10 cellular contexts compared by ENCODE assay signal in genomic region chr16:30041841-30042240, GRCh38. TPM values are rescaled to one million over a fixed set of nuclear protein-coding genes. Genes with fewer than 3 reads are reported as not detected.
DNase-seq lines count a peak whose midpoint lies in the region; ATAC-seq, FAIRE-seq and TF ChIP-seq lines count a peak whose summit lies in the region.
"Had no signal": no experiment of that assay in that cellular context is flagged by ENCODE, and none has a peak within 500 bp of the region (broad histone marks: within the 10 kb centered on the region; RNA-seq: fewer than 3 reads in every experiment).

No MANE protein-coding gene starts in this region.

- intact Hi-C loops in activated CD8-positive, alpha-beta T cell treated with anti-CD3 and anti-CD28 coated beads for 36 hours (cut with micrococcal nuclease) = no loop called here
- intact Hi-C loops in tibial artery (cut with DNase I; ENCODE audit: low total_unique reads) = no loop called here

- no peaks in the 10 kb centered on the region for H3K4me1 ChIP-seq in tibial artery
- H3K4me1 ChIP-seq: SJCRH30 had no signal

- H3K27me3 Mint-ChIP-seq in activated CD8-positive, alpha-beta T cell treated with anti-CD3 and anti-CD28 coated beads for 36 hours = peaks cover 1% of the 10 kb centered on the region
- H3K27me3 Mint-ChIP-seq in activated CD8-positive, alpha-beta T cell treated with anti-CD3 and anti-CD28 coated beads, Interleukin-2, amount 10 ng/mL, durations not matched to agents 7 days and 5 days (ENCODE audit: low read depth) = peaks cover 13% of the 10 kb centered on the region

- H3K4me1 Mint-ChIP-seq in activated CD8-positive, alpha-beta T cell treated with anti-CD3 and anti-CD28 coated beads for 36 hours (ENCODE audit: low read depth) = no peaks in the 10 kb centered on the region
- no peaks in the 10 kb centered on the region for H3K4me1 Mint-ChIP-seq in activated CD8-positive, alpha-beta T cell treated with anti-CD3 and anti-CD28 coated beads, Interleukin-2, amount 10 ng/mL, durations not matched to agents 7 days and 5 days (ENCODE audit: low read depth)

- peak; percentile 54 for TF ChIP-seq CTCF in activated CD8-positive, alpha-beta T cell treated with anti-CD3 and anti-CD28 coated beads for 36 hours (IDR thresholded peaks at IDR 0.05)
- TF ChIP-seq CTCF in fibroblast of the aortic adventitia (IDR thresholded peaks at IDR 0.05; ENCODE audit: insufficient read depth, low read length) (peak; percentile 31), tibial artery (IDR thresholded peaks at IDR 0.05) (peak; percentile 37 to 47), GM13976 (IDR thresholded peaks at IDR 0.05; ENCODE audit: borderline replicate concordance, control extremely low read depth, extremely low read depth, insufficient read depth, missing control alignments) (no peak)

- H3K4me3 ChIP-seq in fibroblast of the aortic adventitia (ENCODE audit: low read depth, low read length) (no peak overlapping the region), tibial artery (no peak overlapping the region)
- H3K4me3 ChIP-seq: SJCRH30 had no signal

- no peak for TF ChIP-seq POLR2A in H54 (IDR thresholded peaks at IDR 0.05; ENCODE audit: low read depth, low read length)

- H3K27ac Mint-ChIP-seq in activated CD8-positive, alpha-beta T cell treated with anti-CD3 and anti-CD28 coated beads for 36 hours = no peak overlapping the region
- H3K27ac Mint-ChIP-seq in activated CD8-positive, alpha-beta T cell treated with anti-CD3 and anti-CD28 coated beads, Interleukin-2, amount 10 ng/mL, durations not matched to agents 7 days and 5 days = no peak overlapping the region
- H3K27ac Mint-ChIP-seq: naive thymus-derived CD8-positive, alpha-beta T cell had no signal

- ATAC-seq in activated CD8-positive, alpha-beta T cell treated with anti-CD3 and anti-CD28 coated beads for 36 hours = no peak
- no peak for ATAC-seq in activated CD8-positive, alpha-beta T cell treated with anti-CD3 and anti-CD28 coated beads, Interleukin-2, amount 10 ng/mL, durations not matched to agents 7 days and 5 days
- ATAC-seq in GM19463 (IDR thresholded peaks at IDR 0.05; ENCODE audit: unreplicated experiment) = no peak
- ATAC-seq: naive thymus-derived CD8-positive, alpha-beta T cell had no signal

- H3K4me3 Mint-ChIP-seq in activated CD8-positive, alpha-beta T cell treated with anti-CD3 and anti-CD28 coated beads for 36 hours = no peak overlapping the region
- no peak overlapping the region for H3K4me3 Mint-ChIP-seq in activated CD8-positive, alpha-beta T cell treated with anti-CD3 and anti-CD28 coated beads, Interleukin-2, amount 10 ng/mL, durations not matched to agents 7 days and 5 days
- H3K4me3 Mint-ChIP-seq: naive thymus-derived CD8-positive, alpha-beta T cell had no signal

- no peaks in the 10 kb centered on the region for H3K36me3 Mint-ChIP-seq in activated CD8-positive, alpha-beta T cell treated with anti-CD3 and anti-CD28 coated beads for 36 hours (ENCODE audit: low read depth)
- no peaks in the 10 kb centered on the region for H3K36me3 Mint-ChIP-seq in activated CD8-positive, alpha-beta T cell treated with anti-CD3 and anti-CD28 coated beads, Interleukin-2, amount 10 ng/mL, durations not matched to agents 7 days and 5 days (ENCODE audit: low read depth)
- H3K36me3 Mint-ChIP-seq: naive thymus-derived CD8-positive, alpha-beta T cell had no signal

- H3K9me3 ChIP-seq in tibial artery = no peaks in the 10 kb centered on the region
- H3K9me3 ChIP-seq: SJCRH30 had no signal

- no peak for FAIRE-seq in H54 (lab: Jason Lieb, UNC)

- H3K36me3 ChIP-seq in tibial artery = no peaks in the 10 kb centered on the region
- H3K36me3 ChIP-seq: SJCRH30 had no signal

- H3K27me3 ChIP-seq in tibial artery = peaks cover 0 to 32% of the 10 kb centered on the region in 2 donors
- H3K27me3 ChIP-seq: SJCRH30 had no signal

- no peak for DNase-seq in activated CD8-positive, alpha-beta T cell treated with anti-CD3 and anti-CD28 coated beads for 36 hours
- no peak for DNase-seq in activated CD8-positive, alpha-beta T cell treated with anti-CD3 and anti-CD28 coated beads, Interleukin-2, amount 10 ng/mL, durations not matched to agents 7 days and 5 days
- DNase-seq in RPMI8226 (peak; percentile 57), fibroblast of the aortic adventitia (ENCODE audit: low read depth) (peak; percentile 72), tibial artery (no peak), H54 (ENCODE audit: insufficient read length, low spot score) (no peak), GM13976 (ENCODE audit: low spot score) (no peak)

- in situ Hi-C loops in GM13976 (cut with MboI; ENCODE audit: low sequenced_read_pairs, unreplicated experiment) = no loop called here

- H3K9me3 Mint-ChIP-seq in activated CD8-positive, alpha-beta T cell treated with anti-CD3 and anti-CD28 coated beads for 36 hours = no peaks in the 10 kb centered on the region
- no peaks in the 10 kb centered on the region for H3K9me3 Mint-ChIP-seq in activated CD8-positive, alpha-beta T cell treated with anti-CD3 and anti-CD28 coated beads, Interleukin-2, amount 10 ng/mL, durations not matched to agents 7 days and 5 days (ENCODE audit: insufficient read depth)
- H3K9me3 Mint-ChIP-seq: naive thymus-derived CD8-positive, alpha-beta T cell had no signal

- H3K27ac ChIP-seq in tibial artery = no peak overlapping the region
- H3K27ac ChIP-seq: SJCRH30 had no signal

- POLR2A ChIA-PET in activated CD8-positive, alpha-beta T cell treated with anti-CD3 and anti-CD28 coated beads for 36 hours (lab: Charles Lee) = no interaction called here
- POLR2A ChIA-PET in activated CD8-positive, alpha-beta T cell treated with anti-CD3 and anti-CD28 coated beads, Interleukin-2, amount 10 ng/mL, durations not matched to agents 7 days and 5 days (lab: Charles Lee) = no interaction called here

- CTCF ChIA-PET in activated CD8-positive, alpha-beta T cell treated with anti-CD3 and anti-CD28 coated beads for 36 hours (lab: Charles Lee) = interaction anchor here (1.1 to 2.5 kb wide), 6 partner anchors 10 to 203 kb away, joined by 3 to 13 read pairs (median 4); partner anchors contain the start of genes TBX6 and TLCD3B
- CTCF ChIA-PET in activated CD8-positive, alpha-beta T cell treated with anti-CD3 and anti-CD28 coated beads, Interleukin-2, amount 10 ng/mL, durations not matched to agents 7 days and 5 days (lab: Charles Lee) = interaction anchor here (0.6 to 6.0 kb wide), 6 partner anchors 10 to 252 kb away, joined by 3 to 44 read pairs (median 7); partner anchors contain the start of genes TBX6 and TLCD3B

RNA-seq across cellular contexts. Expression of gene TLCD3B, which starts 10.8 kb away (rescaled TPM):
- 1 to 10 TPM; 3.5 to 3.6 TPM for total RNA-seq in activated CD8-positive, alpha-beta T cell treated with anti-CD3 and anti-CD28 coated beads for 36 hours
- 1 to 10 TPM; 4.6 TPM for total RNA-seq in activated CD8-positive, alpha-beta T cell treated with anti-CD3 and anti-CD28 coated beads, Interleukin-2, amount 10 ng/mL, durations not matched to agents 7 days and 5 days
- total RNA-seq in fibroblast of the aortic adventitia (ENCODE audit: low replicate concordance) = 0.18 TPM in 1 of 2 replicates, not detected in the other
- total RNA-seq: naive thymus-derived CD8-positive, alpha-beta T cell had no signal

RNA-seq across cellular contexts. Expression of gene C16orf92, which starts 18.8 kb away (rescaled TPM):
- not detected for total RNA-seq in activated CD8-positive, alpha-beta T cell treated with anti-CD3 and anti-CD28 coated beads for 36 hours
- not detected for total RNA-seq in activated CD8-positive, alpha-beta T cell treated with anti-CD3 and anti-CD28 coated beads, Interleukin-2, amount 10 ng/mL, durations not matched to agents 7 days and 5 days
- not detected in 2 replicates for total RNA-seq in fibroblast of the aortic adventitia (ENCODE audit: low replicate concordance)
- total RNA-seq: naive thymus-derived CD8-positive, alpha-beta T cell; SJCRH30 had no signal

RNA-seq across cellular contexts. Expression of gene ALDOA, which starts 23.7 kb away (rescaled TPM):
- 1,000 to 10,000 TPM; 3,042 to 3,081 TPM for total RNA-seq in activated CD8-positive, alpha-beta T cell treated with anti-CD3 and anti-CD28 coated beads for 36 hours
- total RNA-seq in activated CD8-positive, alpha-beta T cell treated with anti-CD3 and anti-CD28 coated beads, Interleukin-2, amount 10 ng/mL, durations not matched to agents 7 days and 5 days = 1,000 to 10,000 TPM; 1,738 to 1,843 TPM
- 522 and 792 TPM in 2 replicates for total RNA-seq in fibroblast of the aortic adventitia (ENCODE audit: low replicate concordance)

RNA-seq across cellular contexts. Expression of gene DOC2A, which starts 31.0 kb away (rescaled TPM):
- 1 to 10 TPM in 1 of 2 experiments, under 1 TPM in 1; 0.68 to 1.8 TPM for total RNA-seq in activated CD8-positive, alpha-beta T cell treated with anti-CD3 and anti-CD28 coated beads for 36 hours
- under 1 TPM in 1 of 2 experiments, not detected in 1; 0.34 TPM for total RNA-seq in activated CD8-positive, alpha-beta T cell treated with anti-CD3 and anti-CD28 coated beads, Interleukin-2, amount 10 ng/mL, durations not matched to agents 7 days and 5 days
- total RNA-seq in fibroblast of the aortic adventitia (ENCODE audit: low replicate concordance) = not detected in 2 replicates
- total RNA-seq: naive thymus-derived CD8-positive, alpha-beta T cell; SJCRH30 had no signal

RNA-seq across cellular contexts. Expression of gene PPP4C, which starts 34.0 kb away (rescaled TPM):
- total RNA-seq in activated CD8-positive, alpha-beta T cell treated with anti-CD3 and anti-CD28 coated beads for 36 hours = 100 to 1,000 TPM; 116 to 121 TPM
- total RNA-seq in activated CD8-positive, alpha-beta T cell treated with anti-CD3 and anti-CD28 coated beads, Interleukin-2, amount 10 ng/mL, durations not matched to agents 7 days and 5 days = 100 to 1,000 TPM; 157 TPM
- 70.8 and 154 TPM in 2 replicates for total RNA-seq in fibroblast of the aortic adventitia (ENCODE audit: low replicate concordance)

Comparison
In these comparisons a context has a peak if more than half of its experiments do, and no peak if none do; other contexts are left out.
1. DNase-seq: peak in RPMI8226 (single experiment) and fibroblast of the aortic adventitia (single experiment); none in activated CD8-positive, alpha-beta T cell treated with anti-CD3 and anti-CD28 coated beads for 36 hours (single experiment), activated CD8-positive, alpha-beta T cell treated with anti-CD3 and anti-CD28 coated beads, Interleukin-2, amount 10 ng/mL, durations not matched to agents 7 days and 5 days (single experiment), tibial artery (0 of 2), H54 (single experiment) and GM13976 (single experiment).